Comparison of ENCODE assay signal across 14 cellular contexts in the genomic region with DNA sequence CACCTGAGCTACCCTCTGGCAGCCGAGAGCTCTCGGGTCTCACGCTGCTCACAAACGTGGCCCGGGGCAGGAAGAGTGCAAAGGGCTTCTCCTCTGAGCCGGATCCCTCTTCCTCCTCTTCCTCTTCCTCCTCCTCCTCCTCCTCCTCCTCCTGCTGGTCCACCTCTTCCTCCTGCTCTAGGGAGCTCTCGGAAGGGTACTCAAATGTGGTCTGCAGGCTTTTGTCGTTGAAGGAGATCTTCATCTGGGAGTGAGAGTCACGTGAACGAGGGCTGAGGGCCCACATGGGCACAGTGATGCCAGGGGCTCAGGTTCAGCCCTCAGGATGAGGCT. TPM values are rescaled to one million over a fixed set of nuclear protein-coding genes. Genes with fewer than 3 reads are reported as not detected.
DNase-seq lines count a peak whose midpoint lies in the region; ATAC-seq and TF ChIP-seq lines count a peak whose summit lies in the region.
"Had no signal": no experiment of that assay in that cellular context is flagged by ENCODE, and none has a peak within 500 bp of the region (broad histone marks: within the 10 kb centered on the region; RNA-seq: fewer than 3 reads in every experiment).

No MANE protein-coding gene starts in this region.

- CTCF ChIA-PET in HEK293 (lab: Yijun Ruan, JAX) = interaction anchor here (0.6 to 2.3 kb wide), 4 partner anchors 13 to 44 kb away, joined by 4 to 9 read pairs (median 5); a partner anchor contains a TSS

- TF ChIP-seq POLR2A in transverse colon (IDR thresholded peaks at IDR 0.05) = no peak

- in situ Hi-C loops in transverse colon (cut with MboI; ENCODE audit: low pct_ligation_motif_present in 1 of 4, low pct_unique_long_range_greater_than_20kb in 1 of 4, low sequenced_read_pairs in 3 of 4) = no loop called here

- H3K27ac ChIP-seq in HEK293 (ENCODE audit: extremely low read depth, low read depth, low read length) = no peak overlapping the region
- H3K27ac ChIP-seq in VCaP = peak overlapping the region; percentile 97
- H3K27ac ChIP-seq in layer of hippocampus (ENCODE audit: low read depth, low read length) = peak overlapping the region; percentile 100
- H3K27ac ChIP-seq in transverse colon = no peak overlapping the region
- H3K27ac ChIP-seq in aorta (ENCODE audit: low read depth in 1 of 2, low read length in 2 of 2) = no peak overlapping the region

- H3K36me3 ChIP-seq in HEK293 (ENCODE audit: control insufficient read depth in 2 of 2, insufficient read depth in 1 of 2, low read length in 2 of 2) (peaks cover 0 to 31% of the 10 kb centered on the region in 2 experiments; a peak in 1 of 3 replicates), transverse colon (no peaks in the 10 kb centered on the region), aorta (ENCODE audit: control insufficient read depth in 1 of 2, insufficient read depth in 2 of 2, low read length in 1 of 2) (no peaks in the 10 kb centered on the region)

- DNase-seq in transverse colon = no peak
- DNase-seq in aorta = no peak
- DNase-seq: DMS79, GOT3, NCI-H1417, NCI-H187, NCI-H2107, NCI-H510A, NCI-H82, RPMI8226 had no signal

- H3K27me3 ChIP-seq in layer of hippocampus (ENCODE audit: control insufficient read depth, insufficient read depth, low read length) (no peaks in the 10 kb centered on the region), transverse colon (no peaks in the 10 kb centered on the region), aorta (ENCODE audit: control insufficient read depth in 1 of 2, insufficient read depth in 2 of 2, low read length in 1 of 2) (no peaks in the 10 kb centered on the region)

- TF ChIP-seq EP300 in transverse colon (IDR thresholded peaks at IDR 0.05; ENCODE audit: low read depth) = no peak

- no peak overlapping the region for H3K4me3 ChIP-seq in HEK293 (ENCODE audit: low read depth, low read length)
- no peak overlapping the region for H3K4me3 ChIP-seq in transverse colon
- no peak overlapping the region for H3K4me3 ChIP-seq in aorta (ENCODE audit: low read length in 2 of 2)

- no peak for ATAC-seq in HG03439 (IDR thresholded peaks at IDR 0.05; ENCODE audit: unreplicated experiment)
- ATAC-seq in aorta (ENCODE audit: low FRiP score) = no peak

- H3K4me1 ChIP-seq in HEK293 (ENCODE audit: control insufficient read depth, insufficient read depth, low read length) (peaks cover 8% of the 10 kb centered on the region), transverse colon (peaks cover 20 to 63% (median 55%) of the 10 kb centered on the region in 4 donors), aorta (ENCODE audit: control insufficient read depth in 1 of 2, insufficient read depth in 2 of 2, low read length in 2 of 2) (no peaks in the 10 kb centered on the region)

- TF ChIP-seq CTCF in HEK293 (tag by site-specific recombination; IDR thresholded peaks at IDR 0.05) = no peak
- no peak for TF ChIP-seq CTCF in VCaP (conservative IDR thresholded peaks at IDR 0.05)
- no peak for TF ChIP-seq CTCF in transverse colon (IDR thresholded peaks at IDR 0.05)

- H3K9me3 ChIP-seq in HEK293 (ENCODE audit: control insufficient read depth, insufficient read depth, low read depth, low read length) (no peaks in the 10 kb centered on the region), transverse colon (no peaks in the 10 kb centered on the region), aorta (ENCODE audit: control insufficient read depth, low read length) (no peaks in the 10 kb centered on the region)

- WGBS in transverse colon (ENCODE audit: low coverage in 1 of 2), 2 donors = 73 to 86% methylated on average over 4 to 10 of the region's 10 CpGs
- WGBS in aorta, 2 donors = 86 to 91% methylated on average over 10 of the region's 10 CpGs

- intact Hi-C loops in transverse colon (cut with DNase I; ENCODE audit: low total_unique reads) (no loop called here), aorta (cut with DNase I) (no loop called here)

- POLR2A ChIA-PET in HEK293 (lab: Yijun Ruan, JAX) = interaction anchor here (0.6 to 7.1 kb wide), 12 partner anchors 12 to 157 kb away, joined by 3 to 178 read pairs (median 4); a partner anchor contains a TSS

TF ChIP-seq in HEK293, 187 proteins besides CTCF, POLR2A, EP300 and RAD21:
- TF ChIP-seq, protein P1, sequence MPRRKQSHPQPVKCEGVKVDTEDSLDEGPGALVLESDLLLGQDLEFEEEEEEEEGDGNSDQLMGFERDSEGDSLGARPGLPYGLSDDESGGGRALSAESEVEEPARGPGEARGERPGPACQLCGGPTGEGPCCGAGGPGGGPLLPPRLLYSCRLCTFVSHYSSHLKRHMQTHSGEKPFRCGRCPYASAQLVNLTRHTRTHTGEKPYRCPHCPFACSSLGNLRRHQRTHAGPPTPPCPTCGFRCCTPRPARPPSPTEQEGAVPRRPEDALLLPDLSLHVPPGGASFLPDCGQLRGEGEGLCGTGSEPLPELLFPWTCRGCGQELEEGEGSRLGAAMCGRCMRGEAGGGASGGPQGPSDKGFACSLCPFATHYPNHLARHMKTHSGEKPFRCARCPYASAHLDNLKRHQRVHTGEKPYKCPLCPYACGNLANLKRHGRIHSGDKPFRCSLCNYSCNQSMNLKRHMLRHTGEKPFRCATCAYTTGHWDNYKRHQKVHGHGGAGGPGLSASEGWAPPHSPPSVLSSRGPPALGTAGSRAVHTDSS (tag by site-specific recombination; IDR thresholded peaks at IDR 0.05) = peak; percentile 97
- no peak for TF ChIP-seq BCL11A (tag by site-specific recombination; IDR thresholded peaks at IDR 0.05; ENCODE audit: low read depth)
TF ChIP-seq in HEK293: peak in this region for 1.

RNA-seq across cellular contexts. Expression of a gene that starts 3.9 kb away (rescaled TPM):
- total RNA-seq in transverse colon (100 to 1,000 TPM in 2 of 4 donors, 10 to 100 TPM in 2; 93.5 to 104 (median 99.8) TPM), aorta (10 to 100 TPM; 30.5 to 37.4 TPM)
- polyA plus RNA-seq in aorta = 10 to 100 TPM; 77.0 to 87.1 TPM

RNA-seq across cellular contexts. Expression of a gene that starts 4.1 kb away (rescaled TPM):
- 100 to 1,000 TPM in 2 of 4 donors, 10 to 100 TPM in 2; 37.0 to 176 (median 70.3) TPM for total RNA-seq in transverse colon
- 10 to 100 TPM; 38.7 to 54.0 TPM for total RNA-seq in aorta
- 10 to 100 TPM; 13.3 to 84.5 TPM for polyA plus RNA-seq in aorta

RNA-seq across cellular contexts. Expression of a gene that starts 8.1 kb away (rescaled TPM):
- total RNA-seq in transverse colon = 100 to 1,000 TPM in 2 of 4 donors, 10 to 100 TPM in 2; 76.2 to 228 (median 117) TPM
- total RNA-seq in aorta = 1 to 10 TPM; 4.3 to 5.9 TPM
- polyA plus RNA-seq in aorta = 10 to 100 TPM in 1 of 2 donors, 1 to 10 TPM in 1; 5.5 to 10.8 TPM

RNA-seq across cellular contexts. Expression of a gene that starts 13.0 kb away (rescaled TPM):
- total RNA-seq in transverse colon (10 to 100 TPM; 18.9 to 42.1 (median 28.7) TPM), aorta (10 to 100 TPM; 21.5 to 25.7 TPM)
- 10 to 100 TPM; 25.9 to 27.5 TPM for polyA plus RNA-seq in aorta

RNA-seq across cellular contexts. Expression of a gene that starts 13.1 kb away (rescaled TPM):
- 10 to 100 TPM; 14.3 to 47.5 (median 22.0) TPM for total RNA-seq in transverse colon
- 10 to 100 TPM; 10.0 to 14.2 TPM for total RNA-seq in aorta
- polyA plus RNA-seq in aorta = 10 to 100 TPM in 1 of 2 donors, 1 to 10 TPM in 1; 3.0 to 20.4 TPM

Comparison
In these comparisons a context has a peak if more than half of its experiments do, and no peak if none do; other contexts are left out.
1. H3K27ac ChIP-seq: peak in VCaP (single experiment) and layer of hippocampus (single experiment); none in HEK293 (single experiment), transverse colon (0 of 4) and aorta (0 of 2).
2. RNA of a gene that starts 8.1 kb away (total RNA-seq): 76.2 to 228 TPM in transverse colon; 4.3 to 5.9 TPM in aorta; every median in the first group is over 10 times any median in the second.